ENCODE assay signal across 1 cellular context in the genomic region with DNA sequence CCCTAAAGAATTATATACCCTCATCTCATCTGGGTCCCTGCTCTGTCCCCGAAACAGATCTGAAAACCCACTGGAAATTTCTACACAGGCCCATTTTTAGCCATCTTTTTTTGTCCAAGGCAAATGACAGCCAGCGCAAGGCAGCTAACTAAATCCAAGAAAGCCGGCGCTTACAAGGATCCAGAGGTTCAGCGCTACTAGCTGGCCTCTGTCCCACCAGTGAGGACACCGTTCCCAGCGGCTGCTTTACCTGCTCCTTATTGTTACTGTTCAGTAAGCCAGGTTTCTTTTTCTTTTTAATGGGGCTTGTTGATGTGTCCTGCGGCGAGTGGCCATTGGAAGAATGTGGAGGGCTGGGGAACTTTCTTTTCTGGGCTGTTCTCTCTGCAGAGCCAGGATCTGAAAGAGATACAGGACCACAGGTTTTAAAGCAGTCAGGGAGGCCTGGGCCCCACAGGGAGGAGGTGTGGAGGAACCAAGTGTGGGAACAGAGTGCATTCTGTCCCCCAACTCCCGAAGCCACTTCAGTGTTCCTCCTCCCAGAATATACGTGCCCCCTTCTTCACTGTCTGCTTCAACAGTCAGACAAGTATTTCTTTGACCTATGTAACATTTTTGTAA.
TF ChIP-seq lines count a peak whose summit lies in the region.

No MANE protein-coding gene starts in this region.

TF ChIP-seq in HepG2, 621 proteins besides CTCF, POLR2A, EP300 and RAD21:
- TF ChIP-seq HOXA3 (CRISPR knock-in tag; IDR thresholded peaks at IDR 0.05), result 0 out of 2 replicates have a peak, but pooled peaks have one; percentile 5
- 0 out of 2 replicates have a peak, but pooled peaks have one; percentile 21 for TF ChIP-seq ZNF777 (CRISPR knock-in tag; IDR thresholded peaks at IDR 0.05)
- TF ChIP-seq AGO1 (IDR thresholded peaks at IDR 0.05; ENCODE audit: low read depth, low read length, poor library complexity, severe bottlenecking), result no peak
